ENCODE assay signal across 2 cellular contexts in the genomic region with DNA sequence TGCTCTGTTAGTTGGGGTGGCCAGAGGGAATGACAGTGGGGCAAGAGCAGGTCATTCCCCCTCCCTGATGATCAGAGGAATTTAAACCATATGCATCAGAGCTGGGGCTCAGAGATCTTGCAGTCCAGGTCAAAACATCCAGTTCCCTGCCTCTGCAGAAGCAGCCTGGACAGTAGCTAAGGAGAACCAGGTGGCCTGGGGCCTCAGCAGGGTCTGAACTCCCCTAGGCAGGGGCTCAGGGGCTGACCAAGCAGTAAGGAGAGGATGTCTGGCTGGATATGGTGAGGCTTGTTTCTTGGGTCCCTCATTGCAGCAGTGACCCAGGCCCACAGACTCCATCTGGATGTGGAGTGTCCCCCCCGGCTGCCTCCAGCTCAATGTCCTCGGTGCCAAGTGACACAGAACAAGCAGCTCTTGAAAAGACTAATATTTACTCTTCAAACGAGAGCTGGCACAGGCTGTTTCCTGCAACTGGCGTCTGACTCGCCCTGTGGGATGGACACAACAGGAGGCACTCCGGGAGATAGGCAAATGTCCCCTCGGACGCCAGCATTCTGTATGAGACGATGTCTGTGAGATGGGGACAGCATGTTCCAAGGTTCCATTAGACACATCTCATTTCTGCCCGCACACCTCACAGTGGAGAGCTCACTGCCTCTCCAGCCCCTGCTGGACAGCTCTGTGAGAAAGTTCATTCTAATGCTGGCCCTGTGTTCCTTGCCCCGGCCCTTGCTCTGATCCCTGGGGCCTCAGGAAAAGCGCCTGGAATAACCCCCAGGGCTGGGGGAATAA.
TF ChIP-seq lines count a peak whose summit lies in the region.

No MANE protein-coding gene starts in this region.

TF ChIP-seq in SK-N-SH treated with all-trans-retinoic acid at 6 μM for 48 hours, 23 proteins besides CTCF, POLR2A, EP300 and RAD21:
- TF ChIP-seq, protein P1, sequence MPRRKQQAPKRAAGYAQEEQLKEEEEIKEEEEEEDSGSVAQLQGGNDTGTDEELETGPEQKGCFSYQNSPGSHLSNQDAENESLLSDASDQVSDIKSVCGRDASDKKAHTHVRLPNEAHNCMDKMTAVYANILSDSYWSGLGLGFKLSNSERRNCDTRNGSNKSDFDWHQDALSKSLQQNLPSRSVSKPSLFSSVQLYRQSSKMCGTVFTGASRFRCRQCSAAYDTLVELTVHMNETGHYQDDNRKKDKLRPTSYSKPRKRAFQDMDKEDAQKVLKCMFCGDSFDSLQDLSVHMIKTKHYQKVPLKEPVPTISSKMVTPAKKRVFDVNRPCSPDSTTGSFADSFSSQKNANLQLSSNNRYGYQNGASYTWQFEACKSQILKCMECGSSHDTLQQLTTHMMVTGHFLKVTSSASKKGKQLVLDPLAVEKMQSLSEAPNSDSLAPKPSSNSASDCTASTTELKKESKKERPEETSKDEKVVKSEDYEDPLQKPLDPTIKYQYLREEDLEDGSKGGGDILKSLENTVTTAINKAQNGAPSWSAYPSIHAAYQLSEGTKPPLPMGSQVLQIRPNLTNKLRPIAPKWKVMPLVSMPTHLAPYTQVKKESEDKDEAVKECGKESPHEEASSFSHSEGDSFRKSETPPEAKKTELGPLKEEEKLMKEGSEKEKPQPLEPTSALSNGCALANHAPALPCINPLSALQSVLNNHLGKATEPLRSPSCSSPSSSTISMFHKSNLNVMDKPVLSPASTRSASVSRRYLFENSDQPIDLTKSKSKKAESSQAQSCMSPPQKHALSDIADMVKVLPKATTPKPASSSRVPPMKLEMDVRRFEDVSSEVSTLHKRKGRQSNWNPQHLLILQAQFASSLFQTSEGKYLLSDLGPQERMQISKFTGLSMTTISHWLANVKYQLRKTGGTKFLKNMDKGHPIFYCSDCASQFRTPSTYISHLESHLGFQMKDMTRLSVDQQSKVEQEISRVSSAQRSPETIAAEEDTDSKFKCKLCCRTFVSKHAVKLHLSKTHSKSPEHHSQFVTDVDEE (CRISPR knock-in tag; IDR thresholded peaks at IDR 0.05) = no peak
- no peak for TF ChIP-seq OSR1 (CRISPR knock-in tag; IDR thresholded peaks at IDR 0.05)
- no peak for TF ChIP-seq ISL1 (CRISPR knock-in tag; IDR thresholded peaks at IDR 0.05)
- TF ChIP-seq ZFP30 (CRISPR knock-in tag; IDR thresholded peaks at IDR 0.05) = no peak
- TF ChIP-seq, protein P2, sequence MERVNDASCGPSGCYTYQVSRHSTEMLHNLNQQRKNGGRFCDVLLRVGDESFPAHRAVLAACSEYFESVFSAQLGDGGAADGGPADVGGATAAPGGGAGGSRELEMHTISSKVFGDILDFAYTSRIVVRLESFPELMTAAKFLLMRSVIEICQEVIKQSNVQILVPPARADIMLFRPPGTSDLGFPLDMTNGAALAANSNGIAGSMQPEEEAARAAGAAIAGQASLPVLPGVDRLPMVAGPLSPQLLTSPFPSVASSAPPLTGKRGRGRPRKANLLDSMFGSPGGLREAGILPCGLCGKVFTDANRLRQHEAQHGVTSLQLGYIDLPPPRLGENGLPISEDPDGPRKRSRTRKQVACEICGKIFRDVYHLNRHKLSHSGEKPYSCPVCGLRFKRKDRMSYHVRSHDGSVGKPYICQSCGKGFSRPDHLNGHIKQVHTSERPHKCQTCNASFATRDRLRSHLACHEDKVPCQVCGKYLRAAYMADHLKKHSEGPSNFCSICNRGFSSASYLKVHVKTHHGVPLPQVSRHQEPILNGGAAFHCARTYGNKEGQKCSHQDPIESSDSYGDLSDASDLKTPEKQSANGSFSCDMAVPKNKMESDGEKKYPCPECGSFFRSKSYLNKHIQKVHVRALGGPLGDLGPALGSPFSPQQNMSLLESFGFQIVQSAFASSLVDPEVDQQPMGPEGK (CRISPR knock-in tag; IDR thresholded peaks at IDR 0.05; ENCODE audit: borderline replicate concordance) = no peak
- TF ChIP-seq ZNF70 (CRISPR knock-in tag; IDR thresholded peaks at IDR 0.05) = no peak
- no peak for TF ChIP-seq ZNF8 (CRISPR knock-in tag; IDR thresholded peaks at IDR 0.05)
- no peak for TF ChIP-seq ZFP3 (CRISPR knock-in tag; IDR thresholded peaks at IDR 0.05)
- TF ChIP-seq ARNTL (CRISPR knock-in tag; IDR thresholded peaks at IDR 0.05; ENCODE audit: borderline replicate concordance, low read depth) = no peak
- TF ChIP-seq, protein P3, sequence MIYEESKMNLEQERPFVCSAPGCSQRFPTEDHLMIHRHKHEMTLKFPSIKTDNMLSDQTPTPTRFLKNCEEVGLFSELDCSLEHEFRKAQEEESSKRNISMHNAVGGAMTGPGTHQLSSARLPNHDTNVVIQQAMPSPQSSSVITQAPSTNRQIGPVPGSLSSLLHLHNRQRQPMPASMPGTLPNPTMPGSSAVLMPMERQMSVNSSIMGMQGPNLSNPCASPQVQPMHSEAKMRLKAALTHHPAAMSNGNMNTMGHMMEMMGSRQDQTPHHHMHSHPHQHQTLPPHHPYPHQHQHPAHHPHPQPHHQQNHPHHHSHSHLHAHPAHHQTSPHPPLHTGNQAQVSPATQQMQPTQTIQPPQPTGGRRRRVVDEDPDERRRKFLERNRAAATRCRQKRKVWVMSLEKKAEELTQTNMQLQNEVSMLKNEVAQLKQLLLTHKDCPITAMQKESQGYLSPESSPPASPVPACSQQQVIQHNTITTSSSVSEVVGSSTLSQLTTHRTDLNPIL (CRISPR knock-in tag; IDR thresholded peaks at IDR 0.05; ENCODE audit: low read depth) = no peak
- no peak for TF ChIP-seq ZC3H10 (CRISPR knock-in tag; IDR thresholded peaks at IDR 0.05)
- TF ChIP-seq TOX (CRISPR knock-in tag; IDR thresholded peaks at IDR 0.05; ENCODE audit: borderline replicate concordance) = no peak
- TF ChIP-seq, protein P4, sequence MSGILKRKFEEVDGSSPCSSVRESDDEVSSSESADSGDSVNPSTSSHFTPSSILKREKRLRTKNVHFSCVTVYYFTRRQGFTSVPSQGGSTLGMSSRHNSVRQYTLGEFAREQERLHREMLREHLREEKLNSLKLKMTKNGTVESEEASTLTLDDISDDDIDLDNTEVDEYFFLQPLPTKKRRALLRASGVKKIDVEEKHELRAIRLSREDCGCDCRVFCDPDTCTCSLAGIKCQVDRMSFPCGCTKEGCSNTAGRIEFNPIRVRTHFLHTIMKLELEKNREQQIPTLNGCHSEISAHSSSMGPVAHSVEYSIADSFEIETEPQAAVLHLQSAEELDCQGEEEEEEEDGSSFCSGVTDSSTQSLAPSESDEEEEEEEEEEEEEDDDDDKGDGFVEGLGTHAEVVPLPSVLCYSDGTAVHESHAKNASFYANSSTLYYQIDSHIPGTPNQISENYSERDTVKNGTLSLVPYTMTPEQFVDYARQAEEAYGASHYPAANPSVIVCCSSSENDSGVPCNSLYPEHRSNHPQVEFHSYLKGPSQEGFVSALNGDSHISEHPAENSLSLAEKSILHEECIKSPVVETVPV (CRISPR knock-in tag; IDR thresholded peaks at IDR 0.05) = no peak

TF ChIP-seq in SK-N-SH, 30 proteins besides CTCF, POLR2A, EP300 and RAD21:
- TF ChIP-seq MXI1 (IDR thresholded peaks at IDR 0.05; ENCODE audit: low read depth, low read length) (no peak), GABPA (IDR thresholded peaks at IDR 0.05; ENCODE audit: low read depth) (no peak), TAF1 (IDR thresholded peaks at IDR 0.05; ENCODE audit: borderline replicate concordance, low read depth, low read length) (no peak), NFIC (IDR thresholded peaks at IDR 0.05; ENCODE audit: borderline replicate concordance) (no peak), RXRA (IDR thresholded peaks at IDR 0.05; ENCODE audit: borderline replicate concordance, low read depth) (no peak), GATA2 (CRISPR knock-in tag; IDR thresholded peaks at IDR 0.05) (no peak), JUND (IDR thresholded peaks at IDR 0.05) (no peak), RCOR1 (IDR thresholded peaks at IDR 0.05; ENCODE audit: low read length) (no peak), FOXJ3 (CRISPR knock-in tag; IDR thresholded peaks at IDR 0.05) (no peak), YY1 (IDR thresholded peaks at IDR 0.05; ENCODE audit: low read depth) (no peak), CHD2 (IDR thresholded peaks at IDR 0.05; ENCODE audit: low read length, partially characterized antibody) (no peak), RFX5 (IDR thresholded peaks at IDR 0.05; ENCODE audit: low read length) (no peak), ELF1 (IDR thresholded peaks at IDR 0.05) (no peak), TCF12 (IDR thresholded peaks at IDR 0.05) (no peak), FOXM1 (IDR thresholded peaks at IDR 0.05; ENCODE audit: low read depth) (no peak)
- TF ChIP-seq, protein P5, sequence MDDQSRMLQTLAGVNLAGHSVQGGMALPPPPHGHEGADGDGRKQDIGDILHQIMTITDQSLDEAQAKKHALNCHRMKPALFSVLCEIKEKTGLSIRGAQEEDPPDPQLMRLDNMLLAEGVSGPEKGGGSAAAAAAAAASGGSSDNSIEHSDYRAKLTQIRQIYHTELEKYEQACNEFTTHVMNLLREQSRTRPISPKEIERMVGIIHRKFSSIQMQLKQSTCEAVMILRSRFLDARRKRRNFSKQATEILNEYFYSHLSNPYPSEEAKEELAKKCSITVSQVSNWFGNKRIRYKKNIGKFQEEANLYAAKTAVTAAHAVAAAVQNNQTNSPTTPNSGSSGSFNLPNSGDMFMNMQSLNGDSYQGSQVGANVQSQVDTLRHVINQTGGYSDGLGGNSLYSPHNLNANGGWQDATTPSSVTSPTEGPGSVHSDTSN (IDR thresholded peaks at IDR 0.05) = no peak
- TF ChIP-seq, protein P6, sequence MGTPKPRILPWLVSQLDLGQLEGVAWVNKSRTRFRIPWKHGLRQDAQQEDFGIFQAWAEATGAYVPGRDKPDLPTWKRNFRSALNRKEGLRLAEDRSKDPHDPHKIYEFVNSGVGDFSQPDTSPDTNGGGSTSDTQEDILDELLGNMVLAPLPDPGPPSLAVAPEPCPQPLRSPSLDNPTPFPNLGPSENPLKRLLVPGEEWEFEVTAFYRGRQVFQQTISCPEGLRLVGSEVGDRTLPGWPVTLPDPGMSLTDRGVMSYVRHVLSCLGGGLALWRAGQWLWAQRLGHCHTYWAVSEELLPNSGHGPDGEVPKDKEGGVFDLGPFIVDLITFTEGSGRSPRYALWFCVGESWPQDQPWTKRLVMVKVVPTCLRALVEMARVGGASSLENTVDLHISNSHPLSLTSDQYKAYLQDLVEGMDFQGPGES (IDR thresholded peaks at IDR 0.05; ENCODE audit: low read depth, low read length) = no peak
- TF ChIP-seq, protein P7, sequence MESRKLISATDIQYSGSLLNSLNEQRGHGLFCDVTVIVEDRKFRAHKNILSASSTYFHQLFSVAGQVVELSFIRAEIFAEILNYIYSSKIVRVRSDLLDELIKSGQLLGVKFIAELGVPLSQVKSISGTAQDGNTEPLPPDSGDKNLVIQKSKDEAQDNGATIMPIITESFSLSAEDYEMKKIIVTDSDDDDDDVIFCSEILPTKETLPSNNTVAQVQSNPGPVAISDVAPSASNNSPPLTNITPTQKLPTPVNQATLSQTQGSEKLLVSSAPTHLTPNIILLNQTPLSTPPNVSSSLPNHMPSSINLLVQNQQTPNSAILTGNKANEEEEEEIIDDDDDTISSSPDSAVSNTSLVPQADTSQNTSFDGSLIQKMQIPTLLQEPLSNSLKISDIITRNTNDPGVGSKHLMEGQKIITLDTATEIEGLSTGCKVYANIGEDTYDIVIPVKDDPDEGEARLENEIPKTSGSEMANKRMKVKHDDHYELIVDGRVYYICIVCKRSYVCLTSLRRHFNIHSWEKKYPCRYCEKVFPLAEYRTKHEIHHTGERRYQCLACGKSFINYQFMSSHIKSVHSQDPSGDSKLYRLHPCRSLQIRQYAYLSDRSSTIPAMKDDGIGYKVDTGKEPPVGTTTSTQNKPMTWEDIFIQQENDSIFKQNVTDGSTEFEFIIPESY (IDR thresholded peaks at IDR 0.05; ENCODE audit: borderline replicate concordance, low read depth) = no peak
- TF ChIP-seq, protein P8, sequence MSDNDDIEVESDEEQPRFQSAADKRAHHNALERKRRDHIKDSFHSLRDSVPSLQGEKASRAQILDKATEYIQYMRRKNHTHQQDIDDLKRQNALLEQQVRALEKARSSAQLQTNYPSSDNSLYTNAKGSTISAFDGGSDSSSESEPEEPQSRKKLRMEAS (IDR thresholded peaks at IDR 0.05; ENCODE audit: low read depth) = no peak
